28 cellular contexts compared by ENCODE assay signal in the genomic region with DNA sequence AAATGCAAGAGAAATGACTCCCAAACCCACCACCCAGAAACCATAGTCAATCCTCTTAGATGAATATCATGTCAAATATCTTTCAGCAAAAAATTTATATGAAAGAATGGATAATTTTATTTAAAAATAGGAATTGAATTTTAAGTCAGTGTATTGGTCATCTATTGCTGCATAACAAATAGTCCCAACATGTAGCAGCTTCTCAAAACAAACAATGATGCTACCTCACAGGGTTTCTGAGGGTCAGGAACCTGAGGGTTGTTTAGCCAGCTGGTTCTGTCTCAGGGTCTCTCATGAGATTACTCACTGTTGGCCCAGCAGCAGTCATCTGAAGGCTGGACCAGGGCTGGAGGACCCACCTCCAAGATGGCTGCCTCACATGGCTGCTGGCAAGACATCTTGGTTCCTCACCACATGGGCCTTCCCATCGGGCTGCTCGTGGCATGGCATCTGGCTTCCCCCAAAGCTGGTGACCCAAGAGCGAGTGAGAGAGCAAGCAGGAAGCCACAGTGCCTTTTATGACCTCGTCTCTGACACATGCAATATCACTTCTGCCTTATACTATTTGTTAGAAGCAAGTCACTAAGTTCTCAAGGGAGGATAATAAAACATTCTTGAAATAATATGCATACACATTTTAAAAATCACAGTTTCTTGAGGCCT. TPM values are rescaled to one million over a fixed set of nuclear protein-coding genes. Genes with fewer than 3 reads are reported as not detected.
DNase-seq lines count a peak whose midpoint lies in the region; ATAC-seq and TF ChIP-seq lines count a peak whose summit lies in the region.
"Had no signal": no experiment of that assay in that cellular context is flagged by ENCODE, and none has a peak within 500 bp of the region (broad histone marks: within the 10 kb centered on the region; RNA-seq: fewer than 3 reads in every experiment).

No MANE protein-coding gene starts in this region.

- WGBS in heart left ventricle, 4 donors, result 92 to 96% (median 95%) methylated on average over 4 of the region's 4 CpGs
- WGBS in body of pancreas, 2 donors, result 90 to 94% methylated on average over 4 of the region's 4 CpGs

- TF ChIP-seq CTCF in heart left ventricle (IDR thresholded peaks at IDR 0.05) (no peak), fibroblast of mammary gland (conservative IDR thresholded peaks at IDR 0.05; ENCODE audit: control insufficient read depth, insufficient read depth, low read depth, low read length) (no peak), body of pancreas (IDR thresholded peaks at IDR 0.05) (no peak)

- ATAC-seq in Right ventricle myocardium inferior (no peak), heart left ventricle (no peak), body of pancreas (no peak), HG03571 (IDR thresholded peaks at IDR 0.05; ENCODE audit: unreplicated experiment) (no peak)
- ATAC-seq: activated T-cell treated with anti-CD3 and anti-CD28 coated beads, Interleukin-2, amount 50 U/mL, for 72 hours; stimulated activated naive CD8-positive, alpha-beta T cell treated with anti-CD3 and anti-CD28 coated beads, Interleukin-15, Interleukin-2, amounts not matched to agents 100 U/mL and 50 U/mL, for 24 hours had no signal

- TF ChIP-seq POLR2A in heart left ventricle (IDR thresholded peaks at IDR 0.05) (no peak), body of pancreas (IDR thresholded peaks at IDR 0.05) (no peak)

- intact Hi-C loops in Right ventricle myocardium inferior (cut with DNase I) (no loop called here), heart left ventricle (cut with DNase I) (no loop called here), body of pancreas (cut with DNase I) (no loop called here)

- peaks cover 0 to 15% (median 5%) of the 10 kb centered on the region in 12 donors for H3K9me3 ChIP-seq in heart left ventricle
- H3K9me3 ChIP-seq in body of pancreas, result no peaks in the 10 kb centered on the region
- H3K9me3 ChIP-seq: testis had no signal

- H3K27me3 ChIP-seq in heart left ventricle (no peaks in the 10 kb centered on the region), body of pancreas (no peaks in the 10 kb centered on the region)
- H3K27me3 ChIP-seq: testis had no signal

- H3K4me1 ChIP-seq in heart left ventricle (no peaks in the 10 kb centered on the region), body of pancreas (peaks cover 54% of the 10 kb centered on the region)
- H3K4me1 ChIP-seq: parathyroid adenoma, testis had no signal

- DNase-seq in Right ventricle myocardium inferior (ENCODE audit: missing footprints) (peak; percentile 56), heart left ventricle (no peak), RPMI7951 (ENCODE audit: low read depth) (peak; percentile 37), fibroblast of mammary gland (ENCODE audit: low read depth) (peak; percentile 38), stromal cell of bone marrow (ENCODE audit: low read depth) (peak; percentile 8), body of pancreas (no peak), hepatic stellate cell (ENCODE audit: low spot score) (no peak)
- DNase-seq: activated CD4-positive, alpha-beta T cell treated with anti-CD3 and anti-CD28 coated beads, Interleukin-2, amount 50 U/mL, for 48 hours; activated CD4-positive, CD25-positive, alpha-beta regulatory T cell treated with anti-CD3 and anti-CD28 coated beads, Interleukin-2, amount 50 U/mL, for 72 hours; activated T-cell treated with anti-CD3 and anti-CD28 coated beads, Interleukin-2, amount 50 U/mL, for 72 hours; Caco-2; caudate nucleus; DMS79 treated with DMSO at 0.1 percent for 48 hours; H9; NCI-H1105 treated with DMSO at 0.1 percent for 48 hours; NCI-H2029 treated with DMSO at 0.1 percent for 48 hours; NCI-H524 treated with DMSO at 0.1 percent for 48 hours; OCI-M1; stimulated activated CD4-positive, alpha-beta T cell treated with anti-CD3 and anti-CD28 coated beads, Interleukin-1b, Interleukin-23, amount 100 ng/mL, for 48 hours; stimulated activated naive CD8-positive, alpha-beta T cell treated with anti-CD3 and anti-CD28 coated beads, Interleukin-15, Interleukin-2, amounts not matched to agents 100 U/mL and 50 U/mL, for 24 hours; testis had no signal

- H3K27ac ChIP-seq in heart left ventricle, result no peak overlapping the region
- peak overlapping the region in 2 of 4 donors; percentile 72 to 83 for H3K27ac ChIP-seq in body of pancreas
- H3K27ac ChIP-seq: 22Rv1, C4-2B, parathyroid adenoma, testis had no signal

- H3K36me3 ChIP-seq in heart left ventricle, result no peaks in the 10 kb centered on the region
- H3K36me3 ChIP-seq in body of pancreas (replicated peaks in 1 of 2; ENCODE audit: insufficient read depth in 1 of 2, low read depth in 2 of 2), result no peaks in the 10 kb centered on the region

- H3K4me3 ChIP-seq in heart left ventricle, result no peak overlapping the region
- no peak overlapping the region for H3K4me3 ChIP-seq in fibroblast of mammary gland (ENCODE audit: control insufficient read depth, low read depth, low read length)
- no peak overlapping the region for H3K4me3 ChIP-seq in body of pancreas
- H3K4me3 ChIP-seq: testis had no signal

RNA-seq across cellular contexts. Expression of a gene that starts 36.3 kb away (rescaled TPM):
- not detected for total RNA-seq in Right ventricle myocardium inferior
- total RNA-seq in heart left ventricle, result not detected
- not detected for polyA plus RNA-seq in heart left ventricle
- not detected in 2 replicates for total RNA-seq in RPMI7951 (2014; rRNA removed; shearing (Covaris generic))
- 1 to 10 TPM in 1 of 2 donors, not detected in 1; 4.0 TPM for total RNA-seq in body of pancreas
- total RNA-seq: activated T-cell treated with anti-CD3 and anti-CD28 coated beads, Interleukin-2, amount 50 U/mL, for 72 hours; fibroblast of lung; H9; left lobe of liver had no signal
- polyA plus RNA-seq: fibroblast of lung, neural cell had no signal

RNA-seq across cellular contexts. Expression of a gene that starts 54.0 kb away (rescaled TPM):
- total RNA-seq in Right ventricle myocardium inferior (38.5 TPM), heart left ventricle (10 to 100 TPM; 27.9 to 91.3 (median 40.0) TPM), body of pancreas (100 to 1,000 TPM; 313 to 511 TPM)
- 10 to 100 TPM; 24.9 to 53.8 TPM for polyA plus RNA-seq in heart left ventricle
- 86.9 and 116 TPM in 2 replicates for total RNA-seq in RPMI7951 (2014; rRNA removed; shearing (Covaris generic))

Comparison
In these comparisons a context has a peak if more than half of its experiments do, and no peak if none do; other contexts are left out.
1. DNase-seq: peak in Right ventricle myocardium inferior (single experiment), RPMI7951 (single experiment), fibroblast of mammary gland (single experiment) and stromal cell of bone marrow (single experiment); none in heart left ventricle (0 of 5), body of pancreas (0 of 4) and hepatic stellate cell (single experiment).